ENCODE assay signal across 11 cellular contexts in the genomic region with DNA sequence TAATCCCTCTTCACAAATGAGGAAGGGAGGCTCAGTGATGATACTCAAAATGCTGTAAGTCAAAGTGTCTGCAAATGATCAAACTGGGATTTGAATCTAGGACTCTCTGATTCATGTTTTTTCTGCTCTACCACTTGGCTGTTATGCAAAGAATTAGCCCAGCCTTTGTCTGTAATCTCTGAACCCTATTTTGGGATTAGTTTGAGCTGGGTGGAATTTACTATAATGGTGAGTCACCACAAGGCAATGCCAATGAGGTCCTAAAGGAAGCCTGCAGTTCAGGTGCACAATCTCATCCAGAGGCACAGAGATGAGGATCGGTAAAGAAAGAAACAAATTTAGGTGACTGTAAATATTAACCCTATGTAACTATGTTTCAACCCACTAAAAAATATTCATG. TPM values are rescaled to one million over a fixed set of nuclear protein-coding genes. Genes with fewer than 3 reads are reported as not detected.
A peak's percentile ranks its signal among the peaks of the same experiment; 100 is the strongest.
DNase-seq lines count a peak whose midpoint lies in the region; ATAC-seq and TF ChIP-seq lines count a peak whose summit lies in the region.
"Had no signal": no experiment of that assay in that cellular context is flagged by ENCODE, and none has a peak within 500 bp of the region (broad histone marks: within the 10 kb centered on the region; RNA-seq: fewer than 3 reads in every experiment).

No MANE protein-coding gene starts in this region.

- intact Hi-C loops in left colon (cut with DNase I, micrococcal nuclease) = no loop called here

- TF ChIP-seq CTCF in AG10803 (conservative IDR thresholded peaks at IDR 0.05; ENCODE audit: low read length) (no peak), choroid plexus epithelial cell (conservative IDR thresholded peaks at IDR 0.05; ENCODE audit: low read depth, low read length) (no peak)

- peak; percentile 53 for ATAC-seq in left colon
- no peak for ATAC-seq in GM18519 (IDR thresholded peaks at IDR 0.05; ENCODE audit: low FRiP score, unreplicated experiment)
- ATAC-seq: body of pancreas had no signal

- H3K9ac ChIP-seq in HUES6 (ENCODE audit: low read length) = no peak overlapping the region

- DNase-seq in AG10803 (ENCODE audit: low read depth) (peak; percentile 40), choroid plexus epithelial cell (ENCODE audit: low read depth) (peak; percentile 55), left colon (no peak), NAMALWA (ENCODE audit: low spot score) (no peak), NCI-H1694 (lab: John Stamatoyannopoulos, UW) (no peak)
- no peak for DNase-seq in stimulated activated CD4-positive, alpha-beta T cell treated with anti-CD3 and anti-CD28 coated beads, Interleukin-4, amount 100 ng/mL, for 1 hour
- DNase-seq: body of pancreas, NCI-H1105 treated with DMSO at 0.1 percent for 48 hours, T-helper 9 cell had no signal

- H3K27ac ChIP-seq in HUES6 (ENCODE audit: low read depth, low read length) = 0 out of 2 replicates have a peak overlapping the region, but pooled peaks have one; percentile 14
- H3K27ac ChIP-seq: body of pancreas had no signal

- H3K4me3 ChIP-seq in AG10803 (ENCODE audit: low read length) = no peak overlapping the region
- no peak overlapping the region for H3K4me3 ChIP-seq in HUES6 (ENCODE audit: low read depth, low read length)
- H3K4me3 ChIP-seq in choroid plexus epithelial cell (ENCODE audit: low read depth, low read length) = no peak overlapping the region
- H3K4me3 ChIP-seq: body of pancreas had no signal

- peaks cover 4% of the 10 kb centered on the region; the same call in 1 of the 2 replicates for H3K4me1 ChIP-seq in HUES6 (ENCODE audit: control insufficient read depth, insufficient read depth, low read length)

- H3K36me3 ChIP-seq in HUES6 (ENCODE audit: control insufficient read depth, insufficient read depth, low read length) = no peaks in the 10 kb centered on the region

- no peaks in the 10 kb centered on the region for H3K27me3 ChIP-seq in HUES6 (ENCODE audit: control insufficient read depth, insufficient read depth, low read length)
- H3K27me3 ChIP-seq: body of pancreas had no signal

- no peaks in the 10 kb centered on the region for H3K9me3 ChIP-seq in HUES6 (ENCODE audit: control insufficient read depth, insufficient read depth, low read depth, low read length)
- H3K9me3 ChIP-seq: body of pancreas had no signal

RNA-seq across cellular contexts. Expression of a gene that starts 29.2 kb away (rescaled TPM):
- total RNA-seq in left colon = 10 to 100 TPM; 52.3 to 90.8 TPM

Comparison
In these comparisons a context has a peak if more than half of its experiments do, and no peak if none do; other contexts are left out.
1. DNase-seq: peak in AG10803 (single experiment) and choroid plexus epithelial cell (single experiment); none in left colon (0 of 2), NAMALWA (single experiment), stimulated activated CD4-positive, alpha-beta T cell treated with anti-CD3 and anti-CD28 coated beads, Interleukin-4, amount 100 ng/mL, for 1 hour (single experiment) and NCI-H1694 (single experiment).